ENCODE assay signal across 30 cellular contexts in the genomic region with DNA sequence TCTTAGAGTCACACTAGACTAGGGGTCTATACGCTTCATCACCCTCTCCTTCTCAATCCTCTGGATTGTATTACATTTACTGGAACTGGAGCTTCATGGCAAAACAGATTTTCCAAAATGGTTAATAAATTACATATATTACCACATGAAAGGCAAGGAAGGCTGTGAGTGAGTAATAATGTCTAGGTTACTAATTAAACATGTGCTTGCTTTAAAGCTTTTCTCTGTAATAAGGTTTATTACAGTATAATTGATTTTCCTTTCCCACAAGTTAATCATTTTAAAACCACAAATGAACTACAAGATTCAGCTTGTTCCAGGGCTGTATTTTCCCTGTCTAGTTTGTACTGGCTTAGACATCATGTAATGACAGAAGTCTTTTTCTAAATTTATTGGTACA. TPM values are rescaled to one million over a fixed set of nuclear protein-coding genes. Genes with fewer than 3 reads are reported as not detected.
A peak's percentile ranks its signal among the peaks of the same experiment; 100 is the strongest.
DNase-seq lines count a peak whose midpoint lies in the region; ATAC-seq and TF ChIP-seq lines count a peak whose summit lies in the region.
"Had no signal": no experiment of that assay in that cellular context is flagged by ENCODE, and none has a peak within 500 bp of the region (broad histone marks: within the 10 kb centered on the region; RNA-seq: fewer than 3 reads in every experiment).

No MANE protein-coding gene starts in this region.

- no peak overlapping the region for H3K4me3 Mint-ChIP-seq in Calu3 (ENCODE audit: low read depth, unreplicated experiment)
- H3K4me3 Mint-ChIP-seq: activated CD8-positive, alpha-beta T cell treated with anti-CD3 and anti-CD28 coated beads, Interleukin-2, amount 10 ng/mL, durations not matched to agents 7 days and 5 days; activated naive CD4-positive, alpha-beta T cell treated with anti-CD3 and anti-CD28 coated beads, Interleukin-2, amount 10 ng/mL, durations not matched to agents 7 days and 5 days; brain; IgD-negative memory B cell; natural killer cell treated with Interleukin-12 subunit alpha and Interleukin-12 subunit beta and Interleukin-15 and Interleukin-18, amount 100 ng/mL, for 72 hours; stimulated activated naive B cell treated with anti-CD40 and anti-IgM and Interleukin-4, amounts not matched to agents 10 μg/mL and 1 μg/mL and 100 μg/mL, for 72 hours had no signal

- intact Hi-C loops in Calu3 (cut with micrococcal nuclease; ENCODE audit: unreplicated experiment) = no loop called here
- intact Hi-C loops in adrenal gland (cut with DNase I) = no loop called here

- H3K9me3 ChIP-seq in adrenal gland (replicated peaks in 1 of 3) = no peaks in the 10 kb centered on the region
- H3K9me3 ChIP-seq: BLaER1 treated with 17β-estradiol and CSF1 and Interleukin-3, amounts not matched to agents 10 nM and 100 nM; lower lobe of right lung; psoas muscle; upper lobe of left lung had no signal

- H3K27me3 ChIP-seq in adrenal gland = peaks cover 3% of the 10 kb centered on the region
- H3K27me3 ChIP-seq: BLaER1 treated with 17β-estradiol and CSF1 and Interleukin-3, amounts not matched to agents 10 nM and 100 nM; upper lobe of left lung had no signal

- H3K27ac Mint-ChIP-seq in Calu3 (ENCODE audit: unreplicated experiment) = peak overlapping the region; percentile 33
- H3K27ac Mint-ChIP-seq: activated CD8-positive, alpha-beta T cell treated with anti-CD3 and anti-CD28 coated beads, Interleukin-2, amount 10 ng/mL, durations not matched to agents 7 days and 5 days; activated naive CD4-positive, alpha-beta T cell treated with anti-CD3 and anti-CD28 coated beads, Interleukin-2, amount 10 ng/mL, durations not matched to agents 7 days and 5 days; brain; IgD-negative memory B cell; natural killer cell treated with Interleukin-12 subunit alpha and Interleukin-12 subunit beta and Interleukin-15 and Interleukin-18, amount 100 ng/mL, for 72 hours; stimulated activated naive B cell treated with anti-CD40 and anti-IgM and Interleukin-4, amounts not matched to agents 10 μg/mL and 1 μg/mL and 100 μg/mL, for 72 hours had no signal

- H3K4me1 Mint-ChIP-seq in Calu3 (ENCODE audit: low read depth, unreplicated experiment) = peaks cover 17% of the 10 kb centered on the region
- H3K4me1 Mint-ChIP-seq: activated naive CD4-positive, alpha-beta T cell treated with anti-CD3 and anti-CD28 coated beads, Interleukin-2, amount 10 ng/mL, durations not matched to agents 7 days and 5 days; brain; IgD-negative memory B cell had no signal

- no peak for TF ChIP-seq CTCF in Calu3 (IDR thresholded peaks at IDR 0.05; ENCODE audit: unreplicated experiment)
- TF ChIP-seq CTCF in epithelial cell of esophagus (IDR thresholded peaks at IDR 0.05; ENCODE audit: insufficient read depth, low read depth, low read length, missing control alignments) = no peak
- no peak for TF ChIP-seq CTCF in adrenal gland (IDR thresholded peaks at IDR 0.05)

- peaks cover 31% of the 10 kb centered on the region for H3K27me3 Mint-ChIP-seq in Calu3 (ENCODE audit: unreplicated experiment)

- TF ChIP-seq POLR2A in adrenal gland (IDR thresholded peaks at IDR 0.05) = no peak

- H3K9me3 Mint-ChIP-seq in Calu3 (ENCODE audit: low read depth, unreplicated experiment) = no peaks in the 10 kb centered on the region
- H3K9me3 Mint-ChIP-seq: activated naive CD4-positive, alpha-beta T cell treated with anti-CD3 and anti-CD28 coated beads, Interleukin-2, amount 10 ng/mL, durations not matched to agents 7 days and 5 days; brain; IgD-negative memory B cell; natural killer cell treated with Interleukin-12 subunit alpha and Interleukin-12 subunit beta and Interleukin-15 and Interleukin-18, amount 100 ng/mL, for 72 hours; stimulated activated naive B cell treated with anti-CD40 and anti-IgM and Interleukin-4, amounts not matched to agents 10 μg/mL and 1 μg/mL and 100 μg/mL, for 72 hours had no signal

- H3K36me3 Mint-ChIP-seq in Calu3 (ENCODE audit: insufficient read depth, unreplicated experiment) = peaks cover 6% of the 10 kb centered on the region
- H3K36me3 Mint-ChIP-seq: activated naive CD4-positive, alpha-beta T cell treated with anti-CD3 and anti-CD28 coated beads, Interleukin-2, amount 10 ng/mL, durations not matched to agents 7 days and 5 days; brain; IgD-negative memory B cell; natural killer cell treated with Interleukin-12 subunit alpha and Interleukin-12 subunit beta and Interleukin-15 and Interleukin-18, amount 100 ng/mL, for 72 hours; stimulated activated naive B cell treated with anti-CD40 and anti-IgM and Interleukin-4, amounts not matched to agents 10 μg/mL and 1 μg/mL and 100 μg/mL, for 72 hours had no signal

- no peak overlapping the region for H3K27ac ChIP-seq in adrenal gland
- H3K27ac ChIP-seq: dorsolateral prefrontal cortex, lower lobe of right lung, psoas muscle, upper lobe of left lung, VCaP had no signal

- CTCF ChIA-PET in Calu3 (lab: Charles Lee) = interaction anchor here (0.9 to 1.7 kb wide), 6 partner anchors 10 to 122 kb away, joined by 3 to 9 read pairs (median 4); no protein-coding TSS in a partner anchor

- H3K36me3 ChIP-seq in adrenal gland (replicated peaks in 1 of 2) = no peaks in the 10 kb centered on the region
- H3K36me3 ChIP-seq: BLaER1 treated with 17β-estradiol and CSF1 and Interleukin-3, amounts not matched to agents 10 nM and 100 nM; lower lobe of right lung; upper lobe of left lung had no signal

- H3K4me3 ChIP-seq in epithelial cell of esophagus (ENCODE audit: low read length) (no peak overlapping the region), adrenal gland (no peak overlapping the region)
- H3K4me3 ChIP-seq: BLaER1 treated with 17β-estradiol and CSF1 and Interleukin-3, amounts not matched to agents 10 nM and 100 nM; dorsolateral prefrontal cortex; lower lobe of right lung; psoas muscle; upper lobe of left lung had no signal

- peak; percentile 42 for ATAC-seq in HG03457 (IDR thresholded peaks at IDR 0.05; ENCODE audit: unreplicated experiment)
- peak; percentile 65 for ATAC-seq in left lobe of liver
- no peak for ATAC-seq in stimulated activated naive CD8-positive, alpha-beta T cell treated with anti-CD3 and anti-CD28 coated beads, Interleukin-15, Interleukin-2, amounts not matched to agents 100 U/mL and 50 U/mL, for 24 hours
- ATAC-seq in GM19324 (IDR thresholded peaks at IDR 0.05; ENCODE audit: low FRiP score, unreplicated experiment) = no peak
- ATAC-seq: activated CD8-positive, alpha-beta T cell treated with anti-CD3 and anti-CD28 coated beads, Interleukin-2, amount 10 ng/mL, durations not matched to agents 7 days and 5 days; HCT116; lower lobe of right lung; natural killer cell treated with Interleukin-12 subunit alpha and Interleukin-12 subunit beta and Interleukin-15 and Interleukin-18, amount 100 ng/mL, for 72 hours; psoas muscle; stimulated activated naive B cell treated with anti-CD40 and anti-IgM and Interleukin-4, amounts not matched to agents 10 μg/mL and 1 μg/mL and 100 μg/mL, for 72 hours had no signal

- peaks cover 0 to 5% of the 10 kb centered on the region in 2 donors for H3K4me1 ChIP-seq in adrenal gland (replicated peaks in 1 of 2)
- H3K4me1 ChIP-seq: psoas muscle had no signal

- WGBS in adrenal gland, 4 donors = 94 to 100% (median 95%) methylated on average over 1 of the region's 1 CpG

- no TSS peak for BruUV-seq in Calu3 (replicated peaks; lab: Mats Ljungman, UMichigan)

- DNase-seq in Calu3 (no peak), epithelial cell of esophagus (ENCODE audit: low read depth) (peak; percentile 18), left lobe of liver (ENCODE audit: low spot score) (no peak), adrenal gland (no peak)
- DNase-seq in stimulated activated naive CD8-positive, alpha-beta T cell treated with anti-CD3 and anti-CD28 coated beads, Interleukin-15, Interleukin-2, amounts not matched to agents 100 U/mL and 50 U/mL, for 24 hours = no peak
- DNase-seq: activated CD4-positive, alpha-beta T cell treated with anti-CD3 and anti-CD28 coated beads for 4 hours; activated CD8-positive, alpha-beta T cell treated with anti-CD3 and anti-CD28 coated beads, Interleukin-2, amount 10 ng/mL, durations not matched to agents 7 days and 5 days; activated naive CD4-positive, alpha-beta T cell treated with anti-CD3 and anti-CD28 coated beads, Interleukin-2, amount 10 ng/mL, durations not matched to agents 7 days and 5 days; dorsolateral prefrontal cortex; lower lobe of right lung; NCI-H1930; NCI-H526; occipital lobe; psoas muscle; SIG-M5; stimulated activated naive B cell treated with anti-CD40 and anti-IgM and Interleukin-4, amounts not matched to agents 10 μg/mL and 1 μg/mL and 100 μg/mL, for 72 hours; SW 1271; T1000; upper lobe of left lung had no signal

RNA-seq across cellular contexts. Expression of a gene that starts 25.6 kb away (rescaled TPM):
- total RNA-seq in Calu3 (2022) (not detected in 2 replicates), left lobe of liver (not detected), adrenal gland (not detected)
- not detected for polyA plus RNA-seq in adrenal gland
- total RNA-seq: activated CD8-positive, alpha-beta T cell treated with anti-CD3 and anti-CD28 coated beads, Interleukin-2, amount 10 ng/mL, durations not matched to agents 7 days and 5 days; dorsolateral prefrontal cortex; G401; lower lobe of right lung; mucosa of gallbladder; natural killer cell treated with Interleukin-12 subunit alpha and Interleukin-12 subunit beta and Interleukin-15 and Interleukin-18, amount 100 ng/mL, for 72 hours; occipital lobe; psoas muscle had no signal
- polyA plus RNA-seq: IgD-negative memory B cell, psoas muscle had no signal

RNA-seq across cellular contexts. Expression of a gene that starts 55.2 kb away (rescaled TPM):
- total RNA-seq in Calu3 (2022) (not detected in 2 replicates), left lobe of liver (not detected), adrenal gland (not detected)
- not detected for polyA plus RNA-seq in adrenal gland
- total RNA-seq: activated CD8-positive, alpha-beta T cell treated with anti-CD3 and anti-CD28 coated beads, Interleukin-2, amount 10 ng/mL, durations not matched to agents 7 days and 5 days; cerebellum; dorsolateral prefrontal cortex; G401; natural killer cell treated with Interleukin-12 subunit alpha and Interleukin-12 subunit beta and Interleukin-15 and Interleukin-18, amount 100 ng/mL, for 72 hours; occipital lobe; psoas muscle had no signal
- polyA plus RNA-seq: IgD-negative memory B cell, psoas muscle had no signal

Comparison
In these comparisons a context has a peak if more than half of its experiments do, and no peak if none do; other contexts are left out.
1. ATAC-seq: peak in HG03457 (single experiment) and left lobe of liver (single experiment); none in stimulated activated naive CD8-positive, alpha-beta T cell treated with anti-CD3 and anti-CD28 coated beads, Interleukin-15, Interleukin-2, amounts not matched to agents 100 U/mL and 50 U/mL, for 24 hours (single experiment) and GM19324 (single experiment).